Comparison of ENCODE assay signal across 32 cellular contexts in the genomic region with DNA sequence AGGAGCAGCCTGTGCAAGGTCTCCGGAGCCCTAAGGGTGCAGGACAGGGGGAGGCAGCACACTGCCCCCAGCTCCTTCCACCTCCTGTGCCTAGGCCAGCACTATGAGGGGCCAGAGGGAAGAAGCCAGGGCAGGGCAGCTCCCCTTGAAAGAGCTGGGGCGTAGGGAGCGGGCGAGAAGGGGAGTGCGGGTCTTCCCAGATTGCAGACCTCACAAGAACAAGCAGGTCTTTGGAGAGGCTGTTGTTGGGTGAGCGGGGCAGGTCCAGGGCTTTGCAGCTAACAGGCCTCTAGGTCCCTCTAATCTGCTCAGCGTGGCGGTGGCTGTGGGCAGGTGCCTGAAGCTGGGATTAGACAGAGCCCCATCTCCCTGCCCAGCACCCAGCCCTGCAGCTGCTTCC. TPM values are rescaled to one million over a fixed set of nuclear protein-coding genes. Genes with fewer than 3 reads are reported as not detected.
"Had no signal": no experiment of that assay in that cellular context is flagged by ENCODE, and none has a peak within 500 bp of the region (broad histone marks: within the 10 kb centered on the region; RNA-seq: fewer than 3 reads in every experiment).

No MANE protein-coding gene starts in this region.

- H2AFZ ChIP-seq: neural progenitor cell had no signal

- H3K9me3 ChIP-seq: gastrocnemius medialis, prostate gland, right atrium auricular region, thoracic aorta, tibial nerve, upper lobe of left lung had no signal

- H3K4me1 ChIP-seq: gastrocnemius medialis, prostate gland, right atrium auricular region, upper lobe of left lung had no signal

- H3K4me3 Mint-ChIP-seq: effector memory CD8-positive, alpha-beta T cell; naive thymus-derived CD4-positive, alpha-beta T cell; nephron; neural progenitor cell had no signal

- H3K4me1 Mint-ChIP-seq: naive thymus-derived CD4-positive, alpha-beta T cell had no signal

- H3K27me3 ChIP-seq: gastrocnemius medialis, right atrium auricular region, tibial nerve, upper lobe of left lung had no signal

- H3K36me3 ChIP-seq: gastrocnemius medialis, neural progenitor cell, prostate gland, right atrium auricular region, thoracic aorta, tibial nerve, upper lobe of left lung had no signal

- H3K4me3 ChIP-seq: gastrocnemius medialis, lung, neural progenitor cell, prostate gland, right atrium auricular region, smooth muscle cell, thoracic aorta, tibial nerve, upper lobe of left lung had no signal

- H3K9ac ChIP-seq: neural progenitor cell had no signal

- ATAC-seq: effector memory CD8-positive, alpha-beta T cell; gastrocnemius medialis; left lobe of liver; naive thymus-derived CD4-positive, alpha-beta T cell; sciatic nerve had no signal

- H3K27ac Mint-ChIP-seq: effector memory CD8-positive, alpha-beta T cell; nephron; neural progenitor cell had no signal

- H3K36me3 Mint-ChIP-seq: naive thymus-derived CD4-positive, alpha-beta T cell; neural progenitor cell had no signal

- H3K9me3 Mint-ChIP-seq: effector memory CD8-positive, alpha-beta T cell; nephron; neural progenitor cell had no signal

- DNase-seq: dermis blood vessel endothelial cell; effector memory CD8-positive, alpha-beta T cell; foreskin fibroblast; gastrocnemius medialis; head of caudate nucleus; kidney; mesendoderm; midbrain; naive thymus-derived CD4-positive, alpha-beta T cell; nucleus accumbens; stimulated activated CD4-positive, alpha-beta T cell treated with anti-CD3 and anti-CD28 coated beads, Interleukin-12 subunit alpha, Interleukin-12 subunit beta, amount 100 ng/mL, for 4 hours; stimulated activated CD4-positive, alpha-beta T cell treated with anti-CD3 and anti-CD28 coated beads, Interleukin-1b, Interleukin-23, amount 100 ng/mL, for 48 hours; stimulated activated CD4-positive, alpha-beta T cell treated with anti-CD3 and anti-CD28 coated beads, Interleukin-4, amount 100 ng/mL, for 1 hour; stimulated activated CD8-positive, alpha-beta memory T cell treated with anti-CD3 and anti-CD28 coated beads, Interleukin-4, amount 100 ng/mL, for 48 hours; stimulated activated naive CD4-positive, alpha-beta T cell treated with Interleukin-2 at 50 U/mL for 16 hours had no signal

- H3K4me2 ChIP-seq: neural progenitor cell, smooth muscle cell had no signal

- H3K27ac ChIP-seq: gastrocnemius medialis, neural progenitor cell, prostate gland, right atrium auricular region, thoracic aorta, tibial nerve, upper lobe of left lung had no signal

RNA-seq across cellular contexts. Expression of a gene that starts 22.4 kb away (rescaled TPM):
- total RNA-seq: cerebellum; dermis blood vessel endothelial cell; gastrocnemius medialis; kidney; left lobe of liver; liver; lung; naive thymus-derived CD4-positive, alpha-beta T cell; osteocyte; right atrium auricular region; thoracic aorta; upper lobe of left lung had no signal
- polyA plus RNA-seq: esophagus; liver; lung; naive thymus-derived CD4-positive, alpha-beta T cell had no signal

RNA-seq across cellular contexts. Expression of a gene that starts 53.4 kb away (rescaled TPM):
- total RNA-seq: cerebellum; dermis blood vessel endothelial cell; gastrocnemius medialis; glomerular endothelial cell; kidney; left lobe of liver; liver; mucosa of gallbladder; naive thymus-derived CD4-positive, alpha-beta T cell; osteocyte; prostate gland; right atrium auricular region; sciatic nerve; smooth muscle cell; thoracic aorta had no signal
- polyA plus RNA-seq: liver; naive thymus-derived CD4-positive, alpha-beta T cell had no signal
